2 cellular contexts compared by ENCODE assay signal in genomic region chr10:50406457-50407076, GRCh38.
TF ChIP-seq lines count a peak whose summit lies in the region.

No MANE protein-coding gene starts in this region.

TF ChIP-seq in GM23338, 12 proteins besides CTCF, POLR2A, EP300 and RAD21:
- TF ChIP-seq ETS1 (IDR thresholded peaks at IDR 0.05) (no peak), STAT1 (IDR thresholded peaks at IDR 0.05; ENCODE audit: unreplicated experiment) (no peak), EZH2phosphoT487 (IDR thresholded peaks at IDR 0.05; ENCODE audit: unreplicated experiment) (no peak)
TF ChIP-seq in GM23338: peak in this region for 0.

TF ChIP-seq in GM12878, 131 proteins besides CTCF, POLR2A, EP300 and RAD21 (continued from another document):
- TF ChIP-seq POLR2AphosphoS5 (IDR thresholded peaks at IDR 0.05; ENCODE audit: low read length): 0 out of 2 replicates have a peak, but pooled peaks have one; percentile 36
TF ChIP-seq in GM12878: peak in this region for 1.
